16 cellular contexts compared by ENCODE assay signal in the genomic region with DNA sequence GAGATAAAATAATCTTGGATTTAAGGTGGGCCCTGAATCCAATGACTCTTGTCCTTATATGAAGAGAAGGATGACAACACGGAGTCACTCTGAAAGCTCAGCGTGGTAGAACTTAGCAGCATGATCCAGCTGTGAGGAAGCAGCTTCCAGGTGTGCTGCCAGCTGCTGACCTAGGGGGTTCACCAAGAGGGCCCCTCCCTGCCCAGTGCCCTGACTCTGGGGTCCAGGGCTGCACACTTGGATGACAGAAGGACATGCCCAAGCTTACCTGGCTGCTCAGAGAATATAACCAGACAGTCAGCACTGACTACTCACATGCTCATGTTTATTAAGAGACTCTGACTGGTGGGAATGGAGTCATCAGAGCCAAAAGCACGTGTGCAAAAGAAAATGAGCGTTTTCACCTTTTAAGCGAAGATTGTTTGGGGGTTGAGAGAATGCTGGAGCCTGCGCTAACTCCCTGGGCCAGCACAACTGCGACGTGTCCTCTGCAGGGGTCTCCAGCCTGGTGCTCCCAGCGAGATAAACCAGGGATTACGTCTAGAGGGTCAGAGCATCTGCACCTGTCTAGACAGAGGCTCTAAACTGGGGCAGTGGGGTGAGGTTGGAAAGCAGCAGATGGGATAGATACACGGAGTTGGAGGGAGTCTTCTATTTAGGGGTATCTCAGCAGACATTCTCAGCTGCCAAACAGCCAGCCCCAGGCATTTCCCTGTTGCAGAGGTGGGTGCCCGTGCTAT. TPM values are rescaled to one million over a fixed set of nuclear protein-coding genes. Genes with fewer than 3 reads are reported as not detected.
DNase-seq lines count a peak whose midpoint lies in the region; ATAC-seq, FAIRE-seq and TF ChIP-seq lines count a peak whose summit lies in the region.
"Had no signal": no experiment of that assay in that cellular context is flagged by ENCODE, and none has a peak within 500 bp of the region (broad histone marks: within the 10 kb centered on the region; RNA-seq: fewer than 3 reads in every experiment).

No MANE protein-coding gene starts in this region.

- H2AK5ac ChIP-seq in neuronal stem cell (ENCODE audit: low read depth, low read length), result no peak overlapping the region

- H3K4me3 ChIP-seq in astrocyte (ENCODE audit: insufficient read depth, low read depth, low read length), result no peak overlapping the region
- no peak overlapping the region for H3K4me3 ChIP-seq in neuronal stem cell (ENCODE audit: low read length in 2 of 2)
- no peak overlapping the region for H3K4me3 ChIP-seq in CD8-positive, alpha-beta memory T cell (ENCODE audit: low read length)
- H3K4me3 ChIP-seq: BLaER1 treated with 17β-estradiol and CSF1 and Interleukin-3, amounts not matched to agents 10 nM and 100 nM had no signal

- no peaks in the 10 kb centered on the region for H3K79me1 ChIP-seq in neuronal stem cell (ENCODE audit: low read depth, low read length)

- H4K8ac ChIP-seq in neuronal stem cell (ENCODE audit: low read depth, low read length), result no peak overlapping the region

- H4K91ac ChIP-seq in neuronal stem cell (ENCODE audit: low read depth, low read length, poor library complexity), result no peak overlapping the region

- H3K27me3 ChIP-seq in astrocyte (ENCODE audit: insufficient read depth, low read length) (no peaks in the 10 kb centered on the region), neuronal stem cell (ENCODE audit: control insufficient read depth in 3 of 3, insufficient read depth in 3 of 3, low read depth in 1 of 3, low read length in 3 of 3) (peaks cover 0 to 7% (median 0%) of the 10 kb centered on the region in 3 experiments)
- H3K27me3 ChIP-seq in CD8-positive, alpha-beta memory T cell (ENCODE audit: insufficient read depth, low read length, poor library complexity, severe bottlenecking), result no peaks in the 10 kb centered on the region
- H3K27me3 ChIP-seq: BLaER1 treated with 17β-estradiol and CSF1 and Interleukin-3, amounts not matched to agents 10 nM and 100 nM had no signal

- FAIRE-seq in D721Med (lab: Jason Lieb, UNC) (peak; percentile 29), astrocyte (lab: Jason Lieb, UNC) (no peak)

- peaks cover 11% of the 10 kb centered on the region for H3K36me3 Mint-ChIP-seq in astrocyte (ENCODE audit: low read depth, unreplicated experiment)
- H3K36me3 Mint-ChIP-seq in CD8-positive, alpha-beta memory T cell, result no peaks in the 10 kb centered on the region

- no peak for TF ChIP-seq CTCF in D721Med (IDR thresholded peaks at IDR 0.05; ENCODE audit: insufficient read depth, missing control alignments)
- TF ChIP-seq CTCF in astrocyte (IDR thresholded peaks at IDR 0.05; ENCODE audit: insufficient read depth, low read depth, low read length), result no peak
- TF ChIP-seq CTCF in GM20000 (IDR thresholded peaks at IDR 0.05; ENCODE audit: extremely low read depth, missing control alignments), result no peak

- H3K4me3 Mint-ChIP-seq in astrocyte (ENCODE audit: unreplicated experiment), result peak overlapping the region; percentile 40
- no peak overlapping the region for H3K4me3 Mint-ChIP-seq in CD8-positive, alpha-beta memory T cell
- H3K4me3 Mint-ChIP-seq: CD4-positive, CD25-positive, alpha-beta regulatory T cell had no signal

- no peak overlapping the region for H2BK120ac ChIP-seq in neuronal stem cell (ENCODE audit: low read depth, low read length)

- no peak overlapping the region for H3K14ac ChIP-seq in neuronal stem cell (ENCODE audit: low read length)

- H3K4me1 ChIP-seq in astrocyte (ENCODE audit: insufficient read depth, low read length) (peaks cover 40% of the 10 kb centered on the region), neuronal stem cell (ENCODE audit: control insufficient read depth in 2 of 2, insufficient read depth in 1 of 2, low read depth in 1 of 2, low read length in 2 of 2) (peaks cover 0 to 4% of the 10 kb centered on the region in 2 donors)
- no peaks in the 10 kb centered on the region for H3K4me1 ChIP-seq in CD8-positive, alpha-beta memory T cell (ENCODE audit: insufficient read depth, low read length)

- no peaks in the 10 kb centered on the region for H3K36me3 ChIP-seq in astrocyte (ENCODE audit: insufficient read depth, low read length)
- H3K36me3 ChIP-seq in neuronal stem cell (replicated peaks in 1 of 2; ENCODE audit: control insufficient read depth in 2 of 2, insufficient read depth in 2 of 2, low read length in 2 of 2), result no peaks in the 10 kb centered on the region
- no peaks in the 10 kb centered on the region for H3K36me3 ChIP-seq in CD8-positive, alpha-beta memory T cell (ENCODE audit: insufficient read depth, low read length)
- H3K36me3 ChIP-seq: BLaER1 treated with 17β-estradiol and CSF1 and Interleukin-3, amounts not matched to agents 10 nM and 100 nM had no signal

- H3K4me1 Mint-ChIP-seq in astrocyte (ENCODE audit: low read depth, unreplicated experiment), result peaks cover 29% of the 10 kb centered on the region
- no peaks in the 10 kb centered on the region for H3K4me1 Mint-ChIP-seq in CD8-positive, alpha-beta memory T cell

- H3K79me2 ChIP-seq in astrocyte (ENCODE audit: insufficient read depth, low read length), result no peaks in the 10 kb centered on the region

- H3K23ac ChIP-seq in neuronal stem cell (ENCODE audit: low read depth, low read length, poor library complexity), result no peak overlapping the region

- H2AFZ ChIP-seq in astrocyte (ENCODE audit: low read depth, low read length) (no peak overlapping the region), neuronal stem cell (ENCODE audit: low read length) (no peak overlapping the region)

- H3K18ac ChIP-seq in neuronal stem cell (ENCODE audit: low read length), result peak overlapping the region; percentile 46

- H2BK15ac ChIP-seq in neuronal stem cell (ENCODE audit: low read length), result no peak overlapping the region

- no peak overlapping the region for H3K4ac ChIP-seq in neuronal stem cell (ENCODE audit: low read length)

- H3K9ac ChIP-seq in astrocyte (ENCODE audit: low read length), result no peak overlapping the region
- H3K9ac ChIP-seq in neuronal stem cell (ENCODE audit: low read depth, low read length, poor library complexity), result no peak overlapping the region
- H3K9ac ChIP-seq: BLaER1 treated with 17β-estradiol and CSF1 and Interleukin-3, amounts not matched to agents 10 nM and 100 nM had no signal

- no peak overlapping the region for H3K27ac Mint-ChIP-seq in astrocyte (ENCODE audit: unreplicated experiment)
- H3K27ac Mint-ChIP-seq in CD8-positive, alpha-beta memory T cell, result peak overlapping the region in 2 of 8 donors; percentile 44 to 69

- no peaks in the 10 kb centered on the region for H3K9me3 Mint-ChIP-seq in astrocyte (ENCODE audit: unreplicated experiment)
- no peaks in the 10 kb centered on the region for H3K9me3 Mint-ChIP-seq in CD8-positive, alpha-beta memory T cell

- H3K27me3 Mint-ChIP-seq in astrocyte (ENCODE audit: low read depth, unreplicated experiment), result peaks cover 11% of the 10 kb centered on the region
- H3K27me3 Mint-ChIP-seq in CD8-positive, alpha-beta memory T cell, result peaks cover 6 to 35% of the 10 kb centered on the region in 2 donors

- CTCF ChIA-PET in CD8-positive, alpha-beta memory T cell (lab: Charles Lee), result interaction anchor here (1.1 kb wide), 1 partner anchor 10 kb away, joined by 4 read pairs; no protein-coding TSS in a partner anchor

- no peak overlapping the region for H3K4me2 ChIP-seq in astrocyte (ENCODE audit: low read length)
- H3K4me2 ChIP-seq in neuronal stem cell (ENCODE audit: insufficient read depth, low read length, poor library complexity, severe bottlenecking), result no peak overlapping the region
- H3K4me2 ChIP-seq: BLaER1 treated with 17β-estradiol and CSF1 and Interleukin-3, amounts not matched to agents 10 nM and 100 nM had no signal

- no peak overlapping the region for H2BK5ac ChIP-seq in neuronal stem cell (ENCODE audit: low read length)

- no peaks in the 10 kb centered on the region for H4K20me1 ChIP-seq in astrocyte (ENCODE audit: insufficient read depth, low read length)
- H4K20me1 ChIP-seq: BLaER1 treated with 17β-estradiol and CSF1 and Interleukin-3, amounts not matched to agents 10 nM and 100 nM had no signal

- no CpG with 5 or more reads among the region's 12 CpGs for WGBS in neuronal stem cell (ENCODE audit: extremely low coverage in 2 of 2, insufficient read length in 2 of 2, insufficient replicate concordance in 1 of 2), 2 donors

- POLR2A ChIA-PET in CD8-positive, alpha-beta memory T cell (lab: Charles Lee), result no interaction called here

- no peaks in the 10 kb centered on the region for H3K9me3 ChIP-seq in astrocyte (ENCODE audit: insufficient read depth, low read depth, low read length)
- H3K9me3 ChIP-seq in neuronal stem cell (replicated peaks in 1 of 2; ENCODE audit: control insufficient read depth in 2 of 2, insufficient read depth in 1 of 2, low read depth in 1 of 2, low read length in 2 of 2), result no peaks in the 10 kb centered on the region
- no peaks in the 10 kb centered on the region for H3K9me3 ChIP-seq in CD8-positive, alpha-beta memory T cell (ENCODE audit: low read length)

- H2BK12ac ChIP-seq in neuronal stem cell (ENCODE audit: low read length), result no peak overlapping the region

- H3K27ac ChIP-seq in astrocyte (ENCODE audit: low read depth, low read length), result no peak overlapping the region
- H3K27ac ChIP-seq in neuronal stem cell (replicated peaks; ENCODE audit: low read length), result no peak overlapping the region
- no peak overlapping the region for H3K27ac ChIP-seq in CD8-positive, alpha-beta memory T cell (ENCODE audit: low read depth, low read length)
- H3K27ac ChIP-seq: BLaER1 treated with 17β-estradiol and CSF1 and Interleukin-3, amounts not matched to agents 10 nM and 100 nM had no signal

- no peak for ATAC-seq in HG03196 (IDR thresholded peaks at IDR 0.05; ENCODE audit: unreplicated experiment)

- DNase-seq in D721Med (ENCODE audit: insufficient read length, low spot score), result no peak
- DNase-seq in NCI-H524 (lab: John Stamatoyannopoulos, UW), result peak; percentile 31 to 75
- DNase-seq in astrocyte (ENCODE audit: low read depth), result no peak
- no peak for DNase-seq in neuronal stem cell (ENCODE audit: low spot score)
- DNase-seq in GM20000 (ENCODE audit: low spot score), result no peak
- DNase-seq in UCSD-AML1 (lab: John Stamatoyannopoulos, UW; ENCODE audit: unreplicated experiment), result no peak
- DNase-seq in CD8-positive, alpha-beta memory T cell, result no peak
- DNase-seq: ACHN; CD4-positive, CD25-positive, alpha-beta regulatory T cell; DMS153; DND-41; GDM1; H7; KBM-7 had no signal

RNA-seq across cellular contexts. Expression of gene ROPN1L, which starts 41.3 kb away (rescaled TPM):
- total RNA-seq in astrocyte, result 0.60 and 0.77 TPM in 2 replicates
- 0.17 TPM for polyA plus RNA-seq in neuronal stem cell (2013, experiment 1 of 2)
- polyA plus RNA-seq in neuronal stem cell (2013, experiment 2 of 2), result 0.22 TPM
- under 1 TPM in 1 of 2 experiments, not detected in 1; 0.22 TPM for total RNA-seq in CD8-positive, alpha-beta memory T cell
- polyA plus RNA-seq in CD8-positive, alpha-beta memory T cell, result 2.9 TPM
- total RNA-seq: H7 had no signal

Comparison
In these comparisons a context has a peak if more than half of its experiments do, and no peak if none do; other contexts are left out.
1. DNase-seq: peak in NCI-H524 (2 of 2); none in D721Med (single experiment), astrocyte (single experiment), neuronal stem cell (single experiment), GM20000 (single experiment), UCSD-AML1 (single experiment) and CD8-positive, alpha-beta memory T cell (0 of 5).